Comparison of ENCODE assay signal across 1 cellular context in genomic region chr15:74821790-74822158, GRCh38.
TF ChIP-seq lines count a peak whose summit lies in the region.

No MANE protein-coding gene starts in this region.

TF ChIP-seq in GM12878, 131 proteins besides CTCF, POLR2A, EP300 and RAD21:
- TF ChIP-seq SPI1 (IDR thresholded peaks at IDR 0.05; ENCODE audit: borderline replicate concordance, insufficient read depth, low read depth, low read length) (no peak), ZNF217 (IDR thresholded peaks at IDR 0.05) (no peak), ATF2 (IDR thresholded peaks at IDR 0.05; ENCODE audit: low read length) (no peak), SIX5 (IDR thresholded peaks at IDR 0.05; ENCODE audit: low read depth, low read length, severe bottlenecking) (no peak), SMAD1 (IDR thresholded peaks at IDR 0.05; ENCODE audit: low read depth, partially characterized antibody) (no peak), BMI1 (IDR thresholded peaks at IDR 0.05; ENCODE audit: borderline replicate concordance) (no peak), RFX5 (IDR thresholded peaks at IDR 0.05; ENCODE audit: low read depth, low read length) (no peak), RB1 (IDR thresholded peaks at IDR 0.05; ENCODE audit: borderline replicate concordance) (no peak), NBN (IDR thresholded peaks at IDR 0.05) (no peak), IRF3 (IDR thresholded peaks at IDR 0.05) (no peak)
